Comparison of ENCODE assay signal across 10 cellular contexts in genomic region chr14:94548999-94549985, GRCh38. TPM values are rescaled to one million over a fixed set of nuclear protein-coding genes. Genes with fewer than 3 reads are reported as not detected.
DNase-seq lines count a peak whose midpoint lies in the region; ATAC-seq and FAIRE-seq lines count a peak whose summit lies in the region.
"Had no signal": no experiment of that assay in that cellular context is flagged by ENCODE, and none has a peak within 500 bp of the region (broad histone marks: within the 10 kb centered on the region; RNA-seq: fewer than 3 reads in every experiment).

No MANE protein-coding gene starts in this region.

- H3K36me3 Mint-ChIP-seq in activated naive CD8-positive, alpha-beta T cell treated with anti-CD3 and anti-CD28 coated beads, Interleukin-2, amount 50 U/mL, for 24 hours (ENCODE audit: low read depth), result no peaks in the 10 kb centered on the region

- 24% methylated on average over 24 of the region's 24 CpGs for WGBS in right cardiac atrium
- 27 to 29% (median 28%) methylated on average over 24 of the region's 24 CpGs for WGBS in small intestine, 3 donors

- H3K27me3 Mint-ChIP-seq in activated naive CD8-positive, alpha-beta T cell treated with anti-CD3 and anti-CD28 coated beads, Interleukin-2, amount 50 U/mL, for 24 hours, result peaks cover 32% of the 10 kb centered on the region

- H3K27ac Mint-ChIP-seq in activated naive CD8-positive, alpha-beta T cell treated with anti-CD3 and anti-CD28 coated beads, Interleukin-2, amount 50 U/mL, for 24 hours, result no peak overlapping the region

- no peak overlapping the region for H3K4me3 Mint-ChIP-seq in activated naive CD8-positive, alpha-beta T cell treated with anti-CD3 and anti-CD28 coated beads, Interleukin-2, amount 50 U/mL, for 24 hours

- H3K36me3 ChIP-seq in small intestine (ENCODE audit: control insufficient read depth in 2 of 2, insufficient read depth in 2 of 2, low read length in 2 of 2), result no peaks in the 10 kb centered on the region
- H3K36me3 ChIP-seq: BLaER1 treated with 17β-estradiol and CSF1 and Interleukin-3, amounts not matched to agents 10 nM and 100 nM had no signal

- H3K4me3 ChIP-seq in right cardiac atrium (ENCODE audit: low read length) (no peak overlapping the region), small intestine (ENCODE audit: low read depth in 1 of 2, low read length in 2 of 2) (no peak overlapping the region)
- H3K4me3 ChIP-seq: BLaER1 treated with 17β-estradiol and CSF1 and Interleukin-3, amounts not matched to agents 10 nM and 100 nM had no signal

- no peak for FAIRE-seq in small intestine (lab: Jason Lieb, UNC)

- DNase-seq in DMS79 treated with DMSO at 0.1 percent for 48 hours (lab: John Stamatoyannopoulos, UW) (peak; percentile 11), DMS79 (lab: John Stamatoyannopoulos, UW) (no peak), SHP77 treated with DMSO at 0.1 percent for 48 hours (lab: John Stamatoyannopoulos, UW) (peak; percentile 1), right cardiac atrium (peak; percentile 55 to 83 (median 77)), small intestine (peak; percentile 28)
- DNase-seq in activated naive CD8-positive, alpha-beta T cell treated with anti-CD3 and anti-CD28 coated beads, Interleukin-2, amount 50 U/mL, for 24 hours, result peak; percentile 69

- H3K4me1 ChIP-seq in right cardiac atrium (ENCODE audit: control insufficient read depth, insufficient read depth, low read length) (no peaks in the 10 kb centered on the region), small intestine (ENCODE audit: control insufficient read depth in 2 of 2, insufficient read depth in 1 of 2, low read depth in 1 of 2, low read length in 1 of 2) (no peaks in the 10 kb centered on the region)
- H3K4me1 ChIP-seq: BLaER1 treated with 17β-estradiol and CSF1 and Interleukin-3, amounts not matched to agents 10 nM and 100 nM had no signal

- ATAC-seq in HG03354 (IDR thresholded peaks at IDR 0.05; ENCODE audit: poor library complexity, severe bottlenecking, unreplicated experiment) (peak; percentile 83), right cardiac atrium (peak; percentile 68 to 82), HG03378 (IDR thresholded peaks at IDR 0.05; ENCODE audit: unreplicated experiment) (no peak)
- peak; percentile 77 for ATAC-seq in activated naive CD8-positive, alpha-beta T cell treated with anti-CD3 and anti-CD28 coated beads, Interleukin-2, amount 50 U/mL, for 24 hours

- H3K27me3 ChIP-seq in right cardiac atrium (ENCODE audit: control insufficient read depth, insufficient read depth) (no peaks in the 10 kb centered on the region), small intestine (ENCODE audit: control insufficient read depth in 2 of 2, insufficient read depth in 2 of 2, low read length in 2 of 2) (no peaks in the 10 kb centered on the region)
- H3K27me3 ChIP-seq: BLaER1 treated with 17β-estradiol and CSF1 and Interleukin-3, amounts not matched to agents 10 nM and 100 nM had no signal

- intact Hi-C loops in right cardiac atrium (cut with DNase I), result loop anchor here in 1 of 4 donors (10.0 kb wide), 1 partner anchor 124 kb away; no protein-coding TSS in a partner anchor

- peaks cover 8% of the 10 kb centered on the region for H3K9me3 Mint-ChIP-seq in activated naive CD8-positive, alpha-beta T cell treated with anti-CD3 and anti-CD28 coated beads, Interleukin-2, amount 50 U/mL, for 24 hours

- H3K27ac ChIP-seq in right cardiac atrium (ENCODE audit: low read length), result no peak overlapping the region
- H3K27ac ChIP-seq in small intestine (ENCODE audit: low read depth in 1 of 2, low read length in 1 of 2), result no peak overlapping the region
- H3K27ac ChIP-seq: BLaER1 treated with 17β-estradiol and CSF1 and Interleukin-3, amounts not matched to agents 10 nM and 100 nM had no signal

- peaks cover 3% of the 10 kb centered on the region for H3K9me3 ChIP-seq in right cardiac atrium (ENCODE audit: control insufficient read depth, low read length)
- no peaks in the 10 kb centered on the region for H3K9me3 ChIP-seq in small intestine (ENCODE audit: control insufficient read depth, low read depth)

- no peaks in the 10 kb centered on the region for H3K4me1 Mint-ChIP-seq in activated naive CD8-positive, alpha-beta T cell treated with anti-CD3 and anti-CD28 coated beads, Interleukin-2, amount 50 U/mL, for 24 hours

RNA-seq across cellular contexts. Expression of gene SERPINA4, which starts 11.9 kb away (rescaled TPM):
- not detected for total RNA-seq in right cardiac atrium
- not detected for polyA plus RNA-seq in right cardiac atrium
- polyA plus RNA-seq in small intestine, result 1 to 10 TPM in 1 of 3 donors, not detected in 2; 1.2 TPM
- polyA plus RNA-seq: esophagus had no signal

RNA-seq across cellular contexts. Expression of gene SERPINA5, which starts 31.9 kb away (rescaled TPM):
- total RNA-seq in right cardiac atrium, result 10 to 100 TPM in 3 of 4 donors, 1 to 10 TPM in 1; 4.6 to 14.4 (median 13.9) TPM
- polyA plus RNA-seq in right cardiac atrium (13.2 TPM), small intestine (1 to 10 TPM in 1 of 3 donors, under 1 TPM in 1, not detected in 1; 0.54 to 1.7 TPM)

RNA-seq across cellular contexts. Expression of gene SERPINA12, which starts 40.0 kb away (rescaled TPM):
- total RNA-seq in right cardiac atrium, result not detected
- polyA plus RNA-seq in right cardiac atrium (not detected), small intestine (under 1 TPM in 2 of 3 donors, not detected in 1; 0.54 to 0.67 TPM)
- polyA plus RNA-seq: esophagus had no signal
